ENCODE assay signal across 16 cellular contexts in the genomic region with DNA sequence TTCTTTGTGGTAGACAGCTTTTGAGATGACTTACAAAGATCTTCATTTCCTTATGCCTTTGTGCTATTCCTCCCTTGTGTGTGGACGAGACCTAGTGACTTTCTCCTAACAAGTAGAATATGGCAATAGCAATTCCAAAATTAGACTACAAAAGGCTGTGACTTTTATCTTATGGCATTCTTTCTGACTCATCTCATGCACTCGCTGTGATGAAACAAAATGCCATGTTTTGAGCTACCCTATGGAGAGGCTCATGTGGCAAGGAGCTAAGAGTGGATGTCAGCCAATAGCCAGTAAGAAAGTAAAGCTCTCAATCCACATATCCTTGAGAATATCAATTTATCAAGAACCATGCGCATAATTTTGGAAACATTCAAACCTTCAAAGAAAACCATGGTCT.
"Had no signal": no experiment of that assay in that cellular context is flagged by ENCODE, and none has a peak within 500 bp of the region (broad histone marks: within the 10 kb centered on the region; RNA-seq: fewer than 3 reads in every experiment).

No MANE protein-coding gene starts in this region.

- H3K27ac ChIP-seq: ascending aorta, right atrium auricular region, skin epidermis, tibial artery had no signal

- H3K36me3 ChIP-seq: ascending aorta, right atrium auricular region, tibial artery had no signal

- DNase-seq: activated CD4-positive, alpha-beta T cell treated with anti-CD3 and anti-CD28 coated beads, Interleukin-2, amount 50 U/mL, for 1 hour; activated CD4-positive, CD25-positive, alpha-beta regulatory T cell treated with anti-CD3 and anti-CD28 coated beads, Interleukin-2, amount 50 U/mL, for 72 hours; activated CD8-positive, alpha-beta memory T cell treated with anti-CD3 and anti-CD28 coated beads, Interleukin-2, amount 50 U/mL, for 4 hours; activated naive CD4-positive, alpha-beta T cell treated with anti-CD3 and anti-CD28 coated beads for 36 hours; activated naive CD8-positive, alpha-beta T cell treated with anti-CD3 and anti-CD28 coated beads, Interleukin-2, amount 50 U/mL, for 24 hours; activated T-cell treated with anti-CD3 and anti-CD28 coated beads, Interleukin-2, amount 50 U/mL, for 4 hours; effector memory CD8-positive, alpha-beta T cell; hypothalamus; stimulated activated naive CD8-positive, alpha-beta T cell treated with anti-CD3 and anti-CD28 coated beads, Interleukin-15, Interleukin-2, amounts not matched to agents 100 U/mL and 50 U/mL, for 24 hours; substantia nigra; T-cell; tibial artery had no signal

- H3K4me1 ChIP-seq: ascending aorta, right atrium auricular region, tibial artery had no signal

- H3K27me3 ChIP-seq: ascending aorta, right atrium auricular region, tibial artery had no signal

- H3K4me3 ChIP-seq: ascending aorta, lung, right atrium auricular region, skin epidermis, tibial artery had no signal

- H3K9me3 ChIP-seq: ascending aorta, tibial artery had no signal

- ATAC-seq: activated naive CD8-positive, alpha-beta T cell treated with anti-CD3 and anti-CD28 coated beads, Interleukin-2, amount 50 U/mL, for 24 hours; activated T-cell treated with anti-CD3 and anti-CD28 coated beads, Interleukin-2, amount 50 U/mL, for 4 hours; effector memory CD8-positive, alpha-beta T cell; stimulated activated naive CD8-positive, alpha-beta T cell treated with anti-CD3 and anti-CD28 coated beads, Interleukin-15, Interleukin-2, amounts not matched to agents 100 U/mL and 50 U/mL, for 24 hours; T-cell had no signal
